23 cellular contexts compared by ENCODE assay signal in the genomic region with DNA sequence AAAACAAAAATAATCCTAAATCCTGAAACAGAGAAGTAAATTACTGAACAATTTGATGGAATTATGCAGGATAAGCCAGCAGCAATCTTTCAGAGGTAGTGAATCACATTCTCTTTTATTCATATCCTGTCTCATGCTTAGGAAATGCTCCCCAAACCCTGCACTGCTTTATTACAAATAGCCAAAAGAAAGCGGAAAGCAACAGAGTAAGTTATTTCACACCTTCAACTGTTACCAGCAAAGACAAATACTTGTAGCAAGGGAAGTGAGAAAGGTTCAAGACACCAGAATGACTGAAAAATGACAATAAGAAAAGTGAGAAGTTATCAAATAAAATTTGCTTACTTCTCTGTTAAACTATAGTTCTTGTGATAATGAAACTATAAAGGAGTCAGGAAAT. TPM values are rescaled to one million over a fixed set of nuclear protein-coding genes. Genes with fewer than 3 reads are reported as not detected.
DNase-seq lines count a peak whose midpoint lies in the region; ATAC-seq and TF ChIP-seq lines count a peak whose summit lies in the region.
"Had no signal": no experiment of that assay in that cellular context is flagged by ENCODE, and none has a peak within 500 bp of the region (broad histone marks: within the 10 kb centered on the region; RNA-seq: fewer than 3 reads in every experiment).

No MANE protein-coding gene starts in this region.

- H3K9ac ChIP-seq in Loucy (ENCODE audit: low read depth, low read length, poor library complexity, severe bottlenecking): no peak overlapping the region

- intact Hi-C loops in activated naive CD4-positive, alpha-beta T cell treated with anti-CD3 and anti-CD28 coated beads for 36 hours (cut with micrococcal nuclease): no loop called here
- intact Hi-C loops in cardiac septum (cut with DNase I): no loop called here

- no peak overlapping the region for H3K4me3 Mint-ChIP-seq in activated naive CD4-positive, alpha-beta T cell treated with anti-CD3 and anti-CD28 coated beads for 36 hours
- H3K4me3 Mint-ChIP-seq in activated naive CD8-positive, alpha-beta T cell treated with anti-CD3 and anti-CD28 coated beads, Interleukin-2, amount 50 U/mL, for 24 hours: no peak overlapping the region
- peak overlapping the region; percentile 0 for H3K4me3 Mint-ChIP-seq in stimulated activated effector memory CD8-positive, alpha-beta T cell treated with anti-CD3 and anti-CD28 coated beads, Interleukin-12 subunit alpha, Interleukin-12 subunit beta, amount 100 ng/mL, for 72 hours
- H3K4me3 Mint-ChIP-seq: CD14-positive monocyte, T-cell had no signal

- H3K9me3 Mint-ChIP-seq in activated naive CD4-positive, alpha-beta T cell treated with anti-CD3 and anti-CD28 coated beads for 36 hours: no peaks in the 10 kb centered on the region
- H3K9me3 Mint-ChIP-seq in activated naive CD8-positive, alpha-beta T cell treated with anti-CD3 and anti-CD28 coated beads, Interleukin-2, amount 50 U/mL, for 24 hours: no peaks in the 10 kb centered on the region
- no peaks in the 10 kb centered on the region for H3K9me3 Mint-ChIP-seq in stimulated activated effector memory CD8-positive, alpha-beta T cell treated with anti-CD3 and anti-CD28 coated beads, Interleukin-12 subunit alpha, Interleukin-12 subunit beta, amount 100 ng/mL, for 72 hours
- H3K9me3 Mint-ChIP-seq: CD14-positive monocyte, T-cell had no signal

- no peak for DNase-seq in activated naive CD4-positive, alpha-beta T cell treated with anti-CD3 and anti-CD28 coated beads for 36 hours
- no peak for DNase-seq in activated naive CD4-positive, alpha-beta T cell treated with Interleukin-2 at 50 U/mL for 16 hours
- no peak for DNase-seq in activated naive CD8-positive, alpha-beta T cell treated with anti-CD3 and anti-CD28 coated beads, Interleukin-2, amount 50 U/mL, for 24 hours
- no peak for DNase-seq in stimulated activated effector memory CD8-positive, alpha-beta T cell treated with anti-CD3 and anti-CD28 coated beads, Interleukin-12 subunit alpha, Interleukin-12 subunit beta, amount 100 ng/mL, for 72 hours (ENCODE audit: low spot score in 2 of 2)
- DNase-seq in cardiac septum (ENCODE audit: low spot score) (no peak), hepatic stellate cell (ENCODE audit: low spot score) (no peak), pons (ENCODE audit: low spot score) (no peak)
- DNase-seq: activated CD8-positive, alpha-beta memory T cell treated with anti-CD3 and anti-CD28 coated beads for 24 hours; activated effector memory CD4-positive, alpha-beta T cell treated with Interleukin-2 at 50 U/mL for 16 hours; effector CD8-positive, alpha-beta T cell; esophagus squamous epithelium; GF-D8; KBM-7; kidney glomerular epithelial cell; mammary epithelial cell; NCI-H187; SHP77; stimulated activated CD8-positive, alpha-beta memory T cell treated with anti-CD3 and anti-CD28 coated beads, Interleukin-4, amount 100 ng/mL, for 48 hours; T-cell had no signal

- H3K4me1 ChIP-seq in Loucy (ENCODE audit: insufficient read depth, low read length, poor library complexity, severe bottlenecking): peaks cover 49% of the 10 kb centered on the region

- no peaks in the 10 kb centered on the region for H3K9me3 ChIP-seq in Loucy (ENCODE audit: insufficient read depth, low read depth, low read length)
- H3K9me3 ChIP-seq: esophagus squamous epithelium, right atrium auricular region, vagina had no signal

- H3K9me2 ChIP-seq in Loucy (replicated peaks; ENCODE audit: low read depth, low read length): no peaks in the 10 kb centered on the region

- peaks cover 39% of the 10 kb centered on the region for H3K4me1 Mint-ChIP-seq in activated naive CD4-positive, alpha-beta T cell treated with anti-CD3 and anti-CD28 coated beads for 36 hours (ENCODE audit: low read depth)
- H3K4me1 Mint-ChIP-seq in activated naive CD8-positive, alpha-beta T cell treated with anti-CD3 and anti-CD28 coated beads, Interleukin-2, amount 50 U/mL, for 24 hours: peaks cover 37% of the 10 kb centered on the region
- H3K4me1 Mint-ChIP-seq in stimulated activated effector memory CD8-positive, alpha-beta T cell treated with anti-CD3 and anti-CD28 coated beads, Interleukin-12 subunit alpha, Interleukin-12 subunit beta, amount 100 ng/mL, for 72 hours: peaks cover 37% of the 10 kb centered on the region

- H3K27me3 Mint-ChIP-seq in activated naive CD4-positive, alpha-beta T cell treated with anti-CD3 and anti-CD28 coated beads for 36 hours (ENCODE audit: low read depth): no peaks in the 10 kb centered on the region
- H3K27me3 Mint-ChIP-seq in activated naive CD8-positive, alpha-beta T cell treated with anti-CD3 and anti-CD28 coated beads, Interleukin-2, amount 50 U/mL, for 24 hours: no peaks in the 10 kb centered on the region
- H3K27me3 Mint-ChIP-seq: T-cell had no signal

- peaks cover 84% of the 10 kb centered on the region for H3K79me2 ChIP-seq in Loucy (ENCODE audit: insufficient read depth, low read length)

- peaks cover 88% of the 10 kb centered on the region for H4K20me1 ChIP-seq in Loucy (ENCODE audit: insufficient read depth, low read length, poor library complexity, severe bottlenecking)

- H3K36me3 Mint-ChIP-seq in activated naive CD4-positive, alpha-beta T cell treated with anti-CD3 and anti-CD28 coated beads for 36 hours (ENCODE audit: low read depth): peaks cover 41% of the 10 kb centered on the region
- peaks cover 61% of the 10 kb centered on the region for H3K36me3 Mint-ChIP-seq in activated naive CD8-positive, alpha-beta T cell treated with anti-CD3 and anti-CD28 coated beads, Interleukin-2, amount 50 U/mL, for 24 hours (ENCODE audit: low read depth)
- peaks cover 99% of the 10 kb centered on the region for H3K36me3 Mint-ChIP-seq in stimulated activated effector memory CD8-positive, alpha-beta T cell treated with anti-CD3 and anti-CD28 coated beads, Interleukin-12 subunit alpha, Interleukin-12 subunit beta, amount 100 ng/mL, for 72 hours

- CTCF ChIA-PET in activated naive CD4-positive, alpha-beta T cell treated with anti-CD3 and anti-CD28 coated beads for 36 hours (lab: Charles Lee): interaction anchor here (0.6 kb wide), 1 partner anchor 625 kb away, joined by 3 read pairs; no protein-coding TSS in a partner anchor

- H3K4me3 ChIP-seq in Loucy (ENCODE audit: low read length, poor library complexity, severe bottlenecking): peak overlapping the region; percentile 17
- H3K4me3 ChIP-seq: esophagus squamous epithelium, right atrium auricular region, vagina had no signal

- H3K27ac Mint-ChIP-seq in activated naive CD4-positive, alpha-beta T cell treated with anti-CD3 and anti-CD28 coated beads for 36 hours: peak overlapping the region; percentile 69
- H3K27ac Mint-ChIP-seq in activated naive CD8-positive, alpha-beta T cell treated with anti-CD3 and anti-CD28 coated beads, Interleukin-2, amount 50 U/mL, for 24 hours: peak overlapping the region; percentile 53
- peak overlapping the region; percentile 3 for H3K27ac Mint-ChIP-seq in stimulated activated effector memory CD8-positive, alpha-beta T cell treated with anti-CD3 and anti-CD28 coated beads, Interleukin-12 subunit alpha, Interleukin-12 subunit beta, amount 100 ng/mL, for 72 hours

- TF ChIP-seq CTCF in Loucy (conservative IDR thresholded peaks at IDR 0.05; ENCODE audit: low read length): no peak

- H3F3A ChIP-seq in Loucy (ENCODE audit: low read depth): 0 out of 2 replicates have a peak, but pooled peaks cover under 1% of the 10 kb centered on the region

- H3K27me3 ChIP-seq in Loucy (ENCODE audit: insufficient read depth, low read length, poor library complexity, severe bottlenecking): no peaks in the 10 kb centered on the region
- H3K27me3 ChIP-seq: esophagus squamous epithelium, right atrium auricular region, vagina had no signal

- ATAC-seq in activated naive CD8-positive, alpha-beta T cell treated with anti-CD3 and anti-CD28 coated beads, Interleukin-2, amount 50 U/mL, for 24 hours: no peak
- ATAC-seq in stimulated activated effector memory CD8-positive, alpha-beta T cell treated with anti-CD3 and anti-CD28 coated beads, Interleukin-12 subunit alpha, Interleukin-12 subunit beta, amount 100 ng/mL, for 72 hours: peak; percentile 40
- ATAC-seq: T-cell had no signal

- no peak overlapping the region for H2AFZ ChIP-seq in Loucy (ENCODE audit: low read length)

- H3K36me3 ChIP-seq in Loucy (ENCODE audit: insufficient read depth, low read length): peaks cover 77% of the 10 kb centered on the region

- H3K4me2 ChIP-seq in Loucy (ENCODE audit: low read depth, low read length, poor library complexity, severe bottlenecking): peak overlapping the region; percentile 91

RNA-seq across cellular contexts. Expression of gene ZRANB2, which starts 6.2 kb away (rescaled TPM):
- total RNA-seq in activated naive CD4-positive, alpha-beta T cell treated with anti-CD3 and anti-CD28 coated beads for 36 hours: 100 to 1,000 TPM; 107 to 114 TPM
- total RNA-seq in cardiac septum: 51.2 TPM

RNA-seq across cellular contexts. Expression of gene PTGER3, which starts 27.1 kb away (rescaled TPM):
- under 1 TPM in 1 of 2 experiments, not detected in 1; 0.05 TPM for total RNA-seq in activated naive CD4-positive, alpha-beta T cell treated with anti-CD3 and anti-CD28 coated beads for 36 hours
- 1.1 TPM for total RNA-seq in cardiac septum
- total RNA-seq: mammary epithelial cell had no signal

Comparison
In these comparisons a context has a peak if more than half of its experiments do, and no peak if none do; other contexts are left out.
1. H3K27ac Mint-ChIP-seq: peak in every context shown above with its lines; median percentile 69 in activated naive CD4-positive, alpha-beta T cell treated with anti-CD3 and anti-CD28 coated beads for 36 hours; 53 in activated naive CD8-positive, alpha-beta T cell treated with anti-CD3 and anti-CD28 coated beads, Interleukin-2, amount 50 U/mL, for 24 hours; 3 in stimulated activated effector memory CD8-positive, alpha-beta T cell treated with anti-CD3 and anti-CD28 coated beads, Interleukin-12 subunit alpha, Interleukin-12 subunit beta, amount 100 ng/mL, for 72 hours.